Comparison of ENCODE assay signal across 32 cellular contexts in the genomic region with DNA sequence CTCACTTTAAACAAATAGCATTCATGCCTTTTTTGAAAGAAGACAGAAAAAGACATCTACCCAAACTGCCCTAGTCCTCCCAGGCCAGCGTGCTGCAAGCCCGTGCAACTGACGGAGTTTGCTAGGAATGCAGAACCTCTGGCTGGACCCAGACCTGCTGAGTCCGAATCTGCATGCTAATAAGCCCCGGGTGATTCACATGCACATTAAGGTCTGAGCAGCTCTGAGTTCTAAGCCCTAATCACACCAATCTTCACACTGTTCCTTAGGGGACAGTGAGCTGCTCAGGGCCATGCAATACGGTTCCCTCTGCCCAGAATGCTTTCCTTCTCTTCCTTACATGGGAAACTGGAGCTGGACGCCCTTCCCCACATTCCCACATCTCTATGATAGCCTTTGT. TPM values are rescaled to one million over a fixed set of nuclear protein-coding genes. Genes with fewer than 3 reads are reported as not detected.
A peak's percentile ranks its signal among the peaks of the same experiment; 100 is the strongest.
DNase-seq lines count a peak whose midpoint lies in the region; ATAC-seq and TF ChIP-seq lines count a peak whose summit lies in the region.
"Had no signal": no experiment of that assay in that cellular context is flagged by ENCODE, and none has a peak within 500 bp of the region (broad histone marks: within the 10 kb centered on the region; RNA-seq: fewer than 3 reads in every experiment).

No MANE protein-coding gene starts in this region.

- no peak overlapping the region for H3K4me3 Mint-ChIP-seq in WTC11
- H3K4me3 Mint-ChIP-seq: activated CD4-positive, alpha-beta memory T cell treated with anti-CD3 and anti-CD28 coated beads for 36 hours; activated naive CD8-positive, alpha-beta T cell; stimulated activated effector memory CD8-positive, alpha-beta T cell treated with anti-CD3 and anti-CD28 coated beads, Interleukin-12 subunit alpha, Interleukin-12 subunit beta, amount 100 ng/mL, for 72 hours; T-cell had no signal

- H3K4me3 ChIP-seq in GM23248, result no peak overlapping the region
- no peak overlapping the region for H3K4me3 ChIP-seq in epithelial cell of proximal tubule (ENCODE audit: low read depth, low read length)
- H3K4me3 ChIP-seq: ascending aorta, esophagus muscularis mucosa, PC-9, SJCRH30, suprapubic skin, uterus had no signal

- peaks cover 10% of the 10 kb centered on the region for H3K36me3 Mint-ChIP-seq in WTC11
- H3K36me3 Mint-ChIP-seq: stimulated activated effector memory CD8-positive, alpha-beta T cell treated with anti-CD3 and anti-CD28 coated beads, Interleukin-12 subunit alpha, Interleukin-12 subunit beta, amount 100 ng/mL, for 72 hours had no signal

- WGBS in GM23248 (ENCODE audit: low coverage in 1 of 2, low lambda C conversion rate in 2 of 2, missing lambda C conversion rate in 2 of 2), 2 experiments, result 42 to 46% methylated on average over 7 of the region's 7 CpGs

- peaks cover 11% of the 10 kb centered on the region for H3K9me3 Mint-ChIP-seq in WTC11
- H3K9me3 Mint-ChIP-seq: activated CD4-positive, alpha-beta memory T cell treated with anti-CD3 and anti-CD28 coated beads for 36 hours; activated T-helper 2 cell treated with anti-CD3 and anti-CD28 coated beads, Interferon-gamma antibody, Interleukin-2, Interleukin-4, amounts not matched to agents 10 μg/mL and 5 μg/mL and 100 μg/mL, durations not matched to agents 14 hours and 24 hours and 36 hours; stimulated activated effector memory CD8-positive, alpha-beta T cell treated with anti-CD3 and anti-CD28 coated beads, Interleukin-12 subunit alpha, Interleukin-12 subunit beta, amount 100 ng/mL, for 72 hours; T-cell had no signal

- peak; percentile 99 for ATAC-seq in WTC11
- peak; percentile 30 for ATAC-seq in left lobe of liver
- no peak for ATAC-seq in left ventricle myocardium superior
- ATAC-seq: activated CD4-positive, CD25-positive, alpha-beta regulatory T cell treated with anti-CD3 and anti-CD28 coated beads, Interleukin-2, amount 50 U/mL, for 24 hours; left cardiac atrium; stimulated activated effector memory CD8-positive, alpha-beta T cell treated with anti-CD3 and anti-CD28 coated beads, Interleukin-12 subunit alpha, Interleukin-12 subunit beta, amount 100 ng/mL, for 72 hours; T-cell had no signal

- no peaks in the 10 kb centered on the region for H3K9me3 ChIP-seq in GM23248 (ENCODE audit: low read depth)
- H3K9me3 ChIP-seq: ascending aorta, esophagus muscularis mucosa, SJCRH30, suprapubic skin, uterus had no signal

- no peak overlapping the region for H3K4me2 ChIP-seq in GM23248 (ENCODE audit: unreplicated experiment)
- H3K4me2 ChIP-seq: PC-9 had no signal

- no peaks in the 10 kb centered on the region for H3K79me2 ChIP-seq in GM23248 (ENCODE audit: insufficient read depth)

- POLR2A ChIA-PET in WTC11 (lab: Charles Lee), result interaction anchor here (1.1 kb wide), 1 partner anchor 27 kb away, joined by 5 read pairs; no protein-coding TSS in a partner anchor

- H3K9ac ChIP-seq in GM23248, result no peak overlapping the region

- H2AFZ ChIP-seq in GM23248, result no peak overlapping the region
- H2AFZ ChIP-seq: PC-9 had no signal

- H3K36me3 ChIP-seq in GM23248 (ENCODE audit: low read depth), result no peaks in the 10 kb centered on the region
- H3K36me3 ChIP-seq: ascending aorta, esophagus muscularis mucosa, SJCRH30, suprapubic skin, uterus had no signal

- TF ChIP-seq CTCF in WTC11 (IDR thresholded peaks at IDR 0.05) (no peak), epithelial cell of proximal tubule (conservative IDR thresholded peaks at IDR 0.05; ENCODE audit: low read depth, low read length) (no peak), GM20000 (IDR thresholded peaks at IDR 0.05; ENCODE audit: extremely low read depth, missing control alignments) (no peak)

- DNase-seq in GM23248 (peak; percentile 41), WTC11 (ENCODE audit: low spot score) (peak; percentile 63), epithelial cell of proximal tubule (ENCODE audit: low read depth) (peak; percentile 29), left lobe of liver (ENCODE audit: low spot score) (peak; percentile 48), SHP77 (lab: John Stamatoyannopoulos, UW) (no peak), left ventricle myocardium superior (no peak), GM20000 (ENCODE audit: low spot score) (no peak)
- no peak for DNase-seq in central memory CD4-positive, alpha-beta T cell
- DNase-seq: activated CD4-positive, alpha-beta memory T cell treated with anti-CD3 and anti-CD28 coated beads for 36 hours; cerebellar nuclear complex; DMS79; KBM-7; left cardiac atrium; mesenchymal stem cell; MM.1S; NCI-H1417; NCI-H2107; NCI-H510A; PC-9; SJCRH30; stimulated activated CD4-positive, alpha-beta T cell treated with anti-CD3 and anti-CD28 coated beads, Interleukin-2, amount 100 ng/mL, for 48 hours; T-cell; uterus had no signal

- intact Hi-C loops in left ventricle myocardium superior (cut with micrococcal nuclease), result no loop called here

- peak overlapping the region; percentile 87 for H3K27ac Mint-ChIP-seq in WTC11
- H3K27ac Mint-ChIP-seq: activated CD4-positive, alpha-beta memory T cell treated with anti-CD3 and anti-CD28 coated beads for 36 hours; activated naive CD8-positive, alpha-beta T cell; activated T-helper 2 cell treated with anti-CD3 and anti-CD28 coated beads, Interferon-gamma antibody, Interleukin-2, Interleukin-4, amounts not matched to agents 10 μg/mL and 5 μg/mL and 100 μg/mL, durations not matched to agents 14 hours and 24 hours and 36 hours; stimulated activated effector memory CD8-positive, alpha-beta T cell treated with anti-CD3 and anti-CD28 coated beads, Interleukin-12 subunit alpha, Interleukin-12 subunit beta, amount 100 ng/mL, for 72 hours; T-cell had no signal

- CTCF ChIA-PET in WTC11 (lab: Charles Lee), result interaction anchor here (0.6 to 2.1 kb wide), 4 partner anchors 12 to 28 kb away, joined by 3 to 14 read pairs (median 4); no protein-coding TSS in a partner anchor

- H3K27ac ChIP-seq in GM23248, result no peak overlapping the region
- H3K27ac ChIP-seq: ascending aorta, esophagus muscularis mucosa, PC-9, SJCRH30, suprapubic skin, uterus had no signal

- H3K27me3 ChIP-seq in GM23248 (replicated peaks; ENCODE audit: insufficient read depth), result no peaks in the 10 kb centered on the region
- H3K27me3 ChIP-seq: ascending aorta, esophagus muscularis mucosa, SJCRH30, suprapubic skin, uterus had no signal

- H3K4me1 Mint-ChIP-seq in WTC11, result peaks cover 21% of the 10 kb centered on the region
- H3K4me1 Mint-ChIP-seq: stimulated activated effector memory CD8-positive, alpha-beta T cell treated with anti-CD3 and anti-CD28 coated beads, Interleukin-12 subunit alpha, Interleukin-12 subunit beta, amount 100 ng/mL, for 72 hours; T-cell had no signal

- H3K4me1 ChIP-seq in GM23248 (ENCODE audit: insufficient read depth), result no peaks in the 10 kb centered on the region
- H3K4me1 ChIP-seq: ascending aorta, esophagus muscularis mucosa, SJCRH30, suprapubic skin, uterus had no signal

- H3K27me3 Mint-ChIP-seq in WTC11 (ENCODE audit: low read depth), result peaks cover 4% of the 10 kb centered on the region; the same call in 1 of the 2 replicates
- H3K27me3 Mint-ChIP-seq: activated CD4-positive, alpha-beta memory T cell treated with anti-CD3 and anti-CD28 coated beads for 36 hours; activated naive CD8-positive, alpha-beta T cell; T-cell had no signal

- no peaks in the 10 kb centered on the region for H4K20me1 ChIP-seq in GM23248 (ENCODE audit: insufficient read depth)

- H3K9me2 ChIP-seq in GM23248 (ENCODE audit: insufficient read depth), result no peaks in the 10 kb centered on the region

- no peaks in the 10 kb centered on the region for H3F3A ChIP-seq in GM23248 (ENCODE audit: insufficient read depth)

- in situ Hi-C loops in GM23248 (cut with MboI), result no loop called here

TF ChIP-seq in WTC11, 78 proteins besides CTCF, POLR2A, EP300 and RAD21 (continues in another document):
- TF ChIP-seq TEAD1 (CRISPR knock-in tag; IDR thresholded peaks at IDR 0.05) (peak; percentile 78; the same call in 1 of the 2 replicates), ZNF671 (CRISPR knock-in tag; IDR thresholded peaks at IDR 0.05) (no peak)

RNA-seq across cellular contexts. Expression of gene HAL, which starts 25.2 kb away (rescaled TPM):
- not detected in 2 replicates for total RNA-seq in GM23248 (2014; rRNA removed; shearing (Covaris generic))
- polyA plus RNA-seq in GM23248 (2016; fragmentation: Nextera tagmentation; extraction: Ambion mirVana), result not detected in 2 replicates
- total RNA-seq in WTC11 (2021), result 0.23 to 0.39 TPM (median 0.32 TPM) in 3 replicates
- 0.23 TPM in 1 of 2 replicates, not detected in the other for total RNA-seq in epithelial cell of proximal tubule
- 210 TPM for total RNA-seq in left lobe of liver
- 0.27 TPM for total RNA-seq in left ventricle myocardium superior
- total RNA-seq: myocyte had no signal

RNA-seq across cellular contexts. Expression of gene AMDHD1, which starts 27.8 kb away (rescaled TPM):
- 1.1 and 1.3 TPM in 2 replicates for total RNA-seq in GM23248 (2014; rRNA removed; shearing (Covaris generic))
- 0.22 and 0.38 TPM in 2 replicates for polyA plus RNA-seq in GM23248 (2016; fragmentation: Nextera tagmentation; extraction: Ambion mirVana)
- total RNA-seq in WTC11 (2021) (0.62 to 1.6 TPM (median 1.1 TPM) in 3 replicates), epithelial cell of proximal tubule (0.22 TPM in 1 of 2 replicates, not detected in the other), left lobe of liver (81.5 TPM), left ventricle myocardium superior (0.35 TPM)
- total RNA-seq: SJCRH30 had no signal

RNA-seq across cellular contexts. Expression of gene CCDC38, which starts 28.5 kb away (rescaled TPM):
- under 0.01 TPM in 1 of 2 replicates, not detected in the other for total RNA-seq in GM23248 (2014; rRNA removed; shearing (Covaris generic))
- polyA plus RNA-seq in GM23248 (2016; fragmentation: Nextera tagmentation; extraction: Ambion mirVana), result 0.06 TPM in 1 of 2 replicates, not detected in the other
- total RNA-seq in WTC11 (2021) (0.07 TPM in 1 of 3 replicates, not detected in the others), epithelial cell of proximal tubule (0.06 TPM in 1 of 2 replicates, not detected in the other), left lobe of liver (0.93 TPM), left ventricle myocardium superior (0.15 TPM)
- total RNA-seq: ascending aorta had no signal
- polyA plus RNA-seq: BJ had no signal

Comparison
In these comparisons a context has a peak if more than half of its experiments do, and no peak if none do; other contexts are left out.
1. DNase-seq: peak in GM23248 (single experiment), WTC11 (single experiment), epithelial cell of proximal tubule (single experiment) and left lobe of liver (single experiment); none in central memory CD4-positive, alpha-beta T cell (single experiment), SHP77 (0 of 2), left ventricle myocardium superior (single experiment) and GM20000 (single experiment).
2. RNA of gene HAL, which starts 25.2 kb away (total RNA-seq): 210 TPM in left lobe of liver (single experiment); 0.23 to 0.39 TPM in WTC11, 0.27 TPM in left ventricle myocardium superior (single experiment), 0.23 TPM in epithelial cell of proximal tubule and not detected in GM23248; every median in the first group is over 100 times any median in the second.
3. RNA of gene AMDHD1, which starts 27.8 kb away (total RNA-seq): 81.5 TPM in left lobe of liver (single experiment); 0.62 to 1.6 TPM in WTC11, 1.1 to 1.3 TPM in GM23248, 0.35 TPM in left ventricle myocardium superior (single experiment) and 0.22 TPM in epithelial cell of proximal tubule; every median in the first group is over 10 times any median in the second.